ENCODE assay signal across 28 cellular contexts in the genomic region with DNA sequence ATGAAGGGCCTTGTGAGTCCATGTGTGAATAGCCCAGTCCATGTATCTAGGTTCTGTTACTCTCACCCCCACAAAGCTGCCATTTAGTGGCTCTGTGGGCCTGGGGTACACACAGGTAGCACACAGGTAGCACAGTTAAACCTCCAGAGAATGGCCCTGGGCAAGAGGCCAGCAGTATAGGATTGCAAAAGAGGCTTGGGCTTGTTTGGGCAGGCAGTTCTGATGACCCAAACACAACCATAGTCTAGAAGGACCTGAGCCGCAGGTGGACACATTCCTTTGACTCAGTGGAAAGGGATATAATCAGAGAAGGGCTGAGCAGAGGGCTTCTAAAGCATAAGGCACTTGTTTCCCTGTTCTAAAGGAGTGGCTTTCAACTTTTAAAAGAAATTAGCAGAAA.
"Had no signal": no experiment of that assay in that cellular context is flagged by ENCODE, and none has a peak within 500 bp of the region (broad histone marks: within the 10 kb centered on the region; RNA-seq: fewer than 3 reads in every experiment).

No MANE protein-coding gene starts in this region.

- H3K27me3 Mint-ChIP-seq: activated CD4-positive, alpha-beta memory T cell treated with anti-CD3 and anti-CD28 coated beads for 36 hours; activated CD8-positive, alpha-beta memory T cell treated with anti-CD3 and anti-CD28 coated beads, Interleukin-2, amount 10 ng/mL, durations not matched to agents 7 days and 5 days; activated naive CD4-positive, alpha-beta T cell treated with anti-CD3 and anti-CD28 coated beads, Interleukin-2, amount 10 ng/mL, durations not matched to agents 7 days and 5 days; activated naive CD8-positive, alpha-beta T cell treated with anti-CD3 and anti-CD28 coated beads, Interleukin-2, amount 10 ng/mL, durations not matched to agents 7 days and 5 days had no signal

- DNase-seq: activated CD4-positive, alpha-beta memory T cell treated with anti-CD3 and anti-CD28 coated beads for 36 hours; activated CD4-positive, alpha-beta T cell treated with anti-CD3 and anti-CD28 coated beads for 36 hours; activated CD4-positive, alpha-beta T cell treated with anti-CD3 and anti-CD28 coated beads, Interleukin-2, amount 10 ng/mL, durations not matched to agents 24 days and 14 days; activated CD4-positive, CD25-positive, alpha-beta regulatory T cell; activated CD4-positive, CD25-positive, alpha-beta regulatory T cell treated with anti-CD3 and anti-CD28 coated beads, Interleukin-2, amount 50 U/mL, for 72 hours; activated CD8-positive, alpha-beta memory T cell treated with anti-CD3 and anti-CD28 coated beads, Interleukin-2, amount 10 ng/mL, durations not matched to agents 7 days and 5 days; activated CD8-positive, alpha-beta memory T cell treated with anti-CD3 and anti-CD28 coated beads, Interleukin-2, amount 50 U/mL, for 4 hours; activated CD8-positive, alpha-beta T cell treated with anti-CD3 and anti-CD28 coated beads, Interleukin-2, amount 10 ng/mL, durations not matched to agents 7 days and 5 days; activated gamma-delta T cell; activated naive CD4-positive, alpha-beta T cell; activated naive CD4-positive, alpha-beta T cell treated with anti-CD3 and anti-CD28 coated beads, Interleukin-2, amount 10 ng/mL, durations not matched to agents 7 days and 5 days; activated naive CD8-positive, alpha-beta T cell treated with anti-CD3 and anti-CD28 coated beads, Interleukin-2, amount 10 ng/mL, durations not matched to agents 7 days and 5 days; activated T-cell treated with anti-CD3 and anti-CD28 coated beads, Interleukin-2, amount 50 U/mL, for 1 hour; activated T-cell treated with anti-CD3 and anti-CD28 coated beads, Interleukin-2, amount 50 U/mL, for 48 hours; central memory CD4-positive, alpha-beta T cell; cerebellar nuclear complex; colonic mucosa; effector CD8-positive, alpha-beta T cell; foreskin fibroblast; head of caudate nucleus; T-helper 2 cell had no signal

- H3K36me3 ChIP-seq: ascending aorta, breast epithelium, cardiac muscle cell, colonic mucosa had no signal

- H3K4me3 Mint-ChIP-seq: activated CD4-positive, alpha-beta memory T cell treated with anti-CD3 and anti-CD28 coated beads for 36 hours; activated CD4-positive, alpha-beta T cell treated with anti-CD3 and anti-CD28 coated beads for 36 hours; activated CD4-positive, alpha-beta T cell treated with anti-CD3 and anti-CD28 coated beads, Interleukin-2, amount 10 ng/mL, durations not matched to agents 24 days and 14 days; activated CD8-positive, alpha-beta memory T cell treated with anti-CD3 and anti-CD28 coated beads, Interleukin-2, amount 10 ng/mL, durations not matched to agents 7 days and 5 days; activated CD8-positive, alpha-beta T cell treated with anti-CD3 and anti-CD28 coated beads, Interleukin-2, amount 10 ng/mL, durations not matched to agents 7 days and 5 days; activated naive CD4-positive, alpha-beta T cell treated with anti-CD3 and anti-CD28 coated beads, Interleukin-2, amount 10 ng/mL, durations not matched to agents 7 days and 5 days; activated naive CD8-positive, alpha-beta T cell treated with anti-CD3 and anti-CD28 coated beads, Interleukin-2, amount 10 ng/mL, durations not matched to agents 7 days and 5 days; activated T-helper 1 cell treated with anti-CD3 and anti-CD28 coated beads, Interleukin-12 subunit alpha, Interleukin-12 subunit beta, Interleukin-2, Interleukin-4 antibody, amounts not matched to agents 30 ng/mL and 10 ng/mL and 1 ng/mL, durations not matched to agents 14 hours and 24 hours and 36 hours; brain had no signal

- H3K27ac ChIP-seq: ascending aorta, breast epithelium, cardiac muscle cell, colonic mucosa had no signal

- H3K4me3 ChIP-seq: ascending aorta, breast epithelium, cardiac muscle cell, colonic mucosa had no signal

- H3K27me3 ChIP-seq: ascending aorta, breast epithelium, cardiac muscle cell, colonic mucosa had no signal

- ATAC-seq: activated CD4-positive, alpha-beta T cell treated with anti-CD3 and anti-CD28 coated beads for 36 hours; activated CD8-positive, alpha-beta memory T cell treated with anti-CD3 and anti-CD28 coated beads, Interleukin-2, amount 10 ng/mL, durations not matched to agents 7 days and 5 days; activated CD8-positive, alpha-beta T cell treated with anti-CD3 and anti-CD28 coated beads, Interleukin-2, amount 10 ng/mL, durations not matched to agents 7 days and 5 days; activated naive CD4-positive, alpha-beta T cell treated with anti-CD3 and anti-CD28 coated beads, Interleukin-2, amount 50 U/mL, for 72 hours; esophagus mucosa had no signal

- H3K9me3 Mint-ChIP-seq: activated CD4-positive, alpha-beta memory T cell treated with anti-CD3 and anti-CD28 coated beads for 36 hours; activated CD4-positive, alpha-beta T cell treated with anti-CD3 and anti-CD28 coated beads, Interleukin-2, amount 10 ng/mL, durations not matched to agents 24 days and 14 days; activated naive CD4-positive, alpha-beta T cell treated with anti-CD3 and anti-CD28 coated beads, Interleukin-2, amount 10 ng/mL, durations not matched to agents 7 days and 5 days; activated naive CD4-positive, alpha-beta T cell treated with anti-CD3 and anti-CD28 coated beads, Interleukin-2, amount 50 U/mL, for 72 hours; activated naive CD8-positive, alpha-beta T cell treated with anti-CD3 and anti-CD28 coated beads, Interleukin-2, amount 10 ng/mL, durations not matched to agents 7 days and 5 days; activated T-helper 1 cell treated with anti-CD3 and anti-CD28 coated beads, Interleukin-12 subunit alpha, Interleukin-12 subunit beta, Interleukin-2, Interleukin-4 antibody, amounts not matched to agents 30 ng/mL and 10 ng/mL and 1 ng/mL, durations not matched to agents 14 hours and 24 hours and 36 hours; brain had no signal

- H3K36me3 Mint-ChIP-seq: activated CD4-positive, alpha-beta memory T cell treated with anti-CD3 and anti-CD28 coated beads for 36 hours; activated CD8-positive, alpha-beta memory T cell treated with anti-CD3 and anti-CD28 coated beads, Interleukin-2, amount 10 ng/mL, durations not matched to agents 7 days and 5 days; activated naive CD4-positive, alpha-beta T cell treated with anti-CD3 and anti-CD28 coated beads, Interleukin-2, amount 10 ng/mL, durations not matched to agents 7 days and 5 days; activated naive CD4-positive, alpha-beta T cell treated with anti-CD3 and anti-CD28 coated beads, Interleukin-2, amount 50 U/mL, for 72 hours; activated naive CD8-positive, alpha-beta T cell treated with anti-CD3 and anti-CD28 coated beads, Interleukin-2, amount 10 ng/mL, durations not matched to agents 7 days and 5 days; brain had no signal

- H3K4me1 ChIP-seq: ascending aorta, breast epithelium, colonic mucosa had no signal

- H3K27ac Mint-ChIP-seq: activated CD4-positive, alpha-beta memory T cell treated with anti-CD3 and anti-CD28 coated beads for 36 hours; activated CD4-positive, alpha-beta T cell treated with anti-CD3 and anti-CD28 coated beads for 36 hours; activated CD4-positive, alpha-beta T cell treated with anti-CD3 and anti-CD28 coated beads, Interleukin-2, amount 10 ng/mL, durations not matched to agents 24 days and 14 days; activated CD8-positive, alpha-beta memory T cell treated with anti-CD3 and anti-CD28 coated beads, Interleukin-2, amount 10 ng/mL, durations not matched to agents 7 days and 5 days; activated CD8-positive, alpha-beta T cell treated with anti-CD3 and anti-CD28 coated beads, Interleukin-2, amount 10 ng/mL, durations not matched to agents 7 days and 5 days; activated naive CD4-positive, alpha-beta T cell treated with anti-CD3 and anti-CD28 coated beads, Interleukin-2, amount 10 ng/mL, durations not matched to agents 7 days and 5 days; activated naive CD4-positive, alpha-beta T cell treated with anti-CD3 and anti-CD28 coated beads, Interleukin-2, amount 50 U/mL, for 72 hours; activated naive CD8-positive, alpha-beta T cell treated with anti-CD3 and anti-CD28 coated beads, Interleukin-2, amount 10 ng/mL, durations not matched to agents 7 days and 5 days; activated T-helper 1 cell treated with anti-CD3 and anti-CD28 coated beads, Interleukin-12 subunit alpha, Interleukin-12 subunit beta, Interleukin-2, Interleukin-4 antibody, amounts not matched to agents 30 ng/mL and 10 ng/mL and 1 ng/mL, durations not matched to agents 14 hours and 24 hours and 36 hours; brain had no signal

- H3K4me1 Mint-ChIP-seq: activated CD4-positive, alpha-beta T cell treated with anti-CD3 and anti-CD28 coated beads for 36 hours; activated CD4-positive, alpha-beta T cell treated with anti-CD3 and anti-CD28 coated beads, Interleukin-2, amount 10 ng/mL, durations not matched to agents 24 days and 14 days; activated CD8-positive, alpha-beta memory T cell treated with anti-CD3 and anti-CD28 coated beads, Interleukin-2, amount 10 ng/mL, durations not matched to agents 7 days and 5 days; activated naive CD4-positive, alpha-beta T cell treated with anti-CD3 and anti-CD28 coated beads, Interleukin-2, amount 10 ng/mL, durations not matched to agents 7 days and 5 days; activated naive CD8-positive, alpha-beta T cell treated with anti-CD3 and anti-CD28 coated beads, Interleukin-2, amount 10 ng/mL, durations not matched to agents 7 days and 5 days had no signal

- H3K9me3 ChIP-seq: ascending aorta, breast epithelium, colonic mucosa had no signal
